Comparison of ENCODE assay signal across 9 cellular contexts in genomic region chr11:128903248-128904041, GRCh38. TPM values are rescaled to one million over a fixed set of nuclear protein-coding genes. Genes with fewer than 3 reads are reported as not detected.
DNase-seq lines count a peak whose midpoint lies in the region; ATAC-seq, FAIRE-seq and TF ChIP-seq lines count a peak whose summit lies in the region.
"Had no signal": no experiment of that assay in that cellular context is flagged by ENCODE, and none has a peak within 500 bp of the region (broad histone marks: within the 10 kb centered on the region; RNA-seq: fewer than 3 reads in every experiment).

No MANE protein-coding gene starts in this region.

- ATAC-seq in left lung (peak; percentile 12), upper lobe of left lung (ENCODE audit: low FRiP score in 2 of 2) (peak; percentile 7 to 29)
- ATAC-seq: activated CD8-positive, alpha-beta T cell treated with anti-CD3 and anti-CD28 coated beads for 36 hours had no signal

- H3K4me1 ChIP-seq in HUES6 (ENCODE audit: control insufficient read depth, insufficient read depth, low read length) = peaks cover 37% of the 10 kb centered on the region
- H3K4me1 ChIP-seq in left lung = peaks cover 11 to 53% of the 10 kb centered on the region in 2 donors
- H3K4me1 ChIP-seq in upper lobe of left lung = peaks cover 29 to 44% (median 32%) of the 10 kb centered on the region in 4 donors

- peak in 1 of 4 donors; percentile 51 for TF ChIP-seq EP300 in upper lobe of left lung (IDR thresholded peaks at IDR 0.05)

- H3K9ac ChIP-seq in HUES6 (ENCODE audit: low read length) = no peak overlapping the region

- H3K36me3 ChIP-seq in HUES6 (ENCODE audit: control insufficient read depth, insufficient read depth, low read length) (no peaks in the 10 kb centered on the region), bronchial epithelial cell (ENCODE audit: control insufficient read depth, insufficient read depth, low read length) (peaks cover 5% of the 10 kb centered on the region), left lung (no peaks in the 10 kb centered on the region), upper lobe of left lung (no peaks in the 10 kb centered on the region)

- H3K4me3 ChIP-seq in HUES6 (ENCODE audit: low read depth, low read length) (peak overlapping the region; percentile 70), bronchial epithelial cell (ENCODE audit: low read depth, low read length) (no peak overlapping the region), left lung (no peak overlapping the region), upper lobe of left lung (no peak overlapping the region)

- peak in 1 of 4 donors; percentile 53 for TF ChIP-seq POLR2A in upper lobe of left lung (IDR thresholded peaks at IDR 0.05)

- H3K27me3 ChIP-seq in HUES6 (ENCODE audit: control insufficient read depth, insufficient read depth, low read length) = peaks cover 92% of the 10 kb centered on the region
- H3K27me3 ChIP-seq in bronchial epithelial cell (ENCODE audit: control insufficient read depth, insufficient read depth, low read length) = no peaks in the 10 kb centered on the region
- peaks cover 0 to 27% of the 10 kb centered on the region in 2 donors for H3K27me3 ChIP-seq in left lung
- H3K27me3 ChIP-seq in upper lobe of left lung = no peaks in the 10 kb centered on the region

- DNase-seq in bronchial epithelial cell (ENCODE audit: low read depth) (peak; percentile 86), left lung (peak in 1 of 2 donors; percentile 71), upper lobe of left lung (peak in 1 of 2 donors; percentile 66), HUDEP-2 (lab: John Stamatoyannopoulos, UW; ENCODE audit: unreplicated experiment in 76 of 76) (no peak), GM19240 (ENCODE audit: insufficient read length, low spot score) (no peak)
- no peak for DNase-seq in activated effector memory CD4-positive, alpha-beta T cell treated with anti-CD3 and anti-CD28 coated beads, Interleukin-2, amount 50 U/mL, for 16 hours
- DNase-seq: activated CD8-positive, alpha-beta T cell treated with anti-CD3 and anti-CD28 coated beads for 36 hours; cerebellar nuclear complex had no signal

- peak; percentile 95 for FAIRE-seq in bronchial epithelial cell (lab: Jason Lieb, UNC)

- intact Hi-C loops in left lung (cut with DNase I) = no loop called here

- H3K27ac ChIP-seq in HUES6 (ENCODE audit: low read depth, low read length) = no peak overlapping the region
- H3K27ac ChIP-seq in left lung = no peak overlapping the region
- peak overlapping the region in 1 of 4 donors; percentile 21 for H3K27ac ChIP-seq in upper lobe of left lung

- H3K9me3 ChIP-seq in HUES6 (ENCODE audit: control insufficient read depth, insufficient read depth, low read depth, low read length) (no peaks in the 10 kb centered on the region), left lung (no peaks in the 10 kb centered on the region), upper lobe of left lung (no peaks in the 10 kb centered on the region)

- 53 to 68% methylated on average over 15 to 17 of the region's 17 CpGs for WGBS in upper lobe of left lung, 2 donors

- no peak for TF ChIP-seq CTCF in bronchial epithelial cell (IDR thresholded peaks at IDR 0.05; ENCODE audit: insufficient read depth, low read length, severe bottlenecking)
- TF ChIP-seq CTCF in left lung (IDR thresholded peaks at IDR 0.05) = no peak
- TF ChIP-seq CTCF in upper lobe of left lung (IDR thresholded peaks at IDR 0.05) = no peak

RNA-seq across cellular contexts. Expression of gene KCNJ5, which starts 12.3 kb away (rescaled TPM):
- total RNA-seq in bronchial epithelial cell (13.2 and 15.5 TPM in 2 replicates), left lung (1 to 10 TPM; 3.8 to 5.0 TPM), upper lobe of left lung (1 to 10 TPM; 1.5 to 7.5 (median 4.9) TPM)
- total RNA-seq: activated CD8-positive, alpha-beta T cell treated with anti-CD3 and anti-CD28 coated beads for 36 hours had no signal

RNA-seq across cellular contexts. Expression of gene KCNJ1, which starts 36.3 kb away (rescaled TPM):
- total RNA-seq in bronchial epithelial cell (under 0.01 TPM in 1 of 2 replicates, not detected in the other), left lung (not detected), upper lobe of left lung (under 1 TPM in 3 of 6 donors, not detected in 3; 0.15 to 0.59 (median 0.20) TPM)
- total RNA-seq: activated CD8-positive, alpha-beta T cell treated with anti-CD3 and anti-CD28 coated beads for 36 hours had no signal

RNA-seq across cellular contexts. Expression of gene TP53AIP1, which starts 39.2 kb away (rescaled TPM):
- total RNA-seq in bronchial epithelial cell (1.3 and 4.6 TPM in 2 replicates), left lung (under 1 TPM in 1 of 2 donors, not detected in 1; 0.39 TPM), upper lobe of left lung (under 1 TPM in 1 of 6 donors, not detected in 5; 0.89 TPM)
- total RNA-seq: activated CD8-positive, alpha-beta T cell treated with anti-CD3 and anti-CD28 coated beads for 36 hours had no signal
